Comparison of ENCODE assay signal across 25 cellular contexts in the genomic region with DNA sequence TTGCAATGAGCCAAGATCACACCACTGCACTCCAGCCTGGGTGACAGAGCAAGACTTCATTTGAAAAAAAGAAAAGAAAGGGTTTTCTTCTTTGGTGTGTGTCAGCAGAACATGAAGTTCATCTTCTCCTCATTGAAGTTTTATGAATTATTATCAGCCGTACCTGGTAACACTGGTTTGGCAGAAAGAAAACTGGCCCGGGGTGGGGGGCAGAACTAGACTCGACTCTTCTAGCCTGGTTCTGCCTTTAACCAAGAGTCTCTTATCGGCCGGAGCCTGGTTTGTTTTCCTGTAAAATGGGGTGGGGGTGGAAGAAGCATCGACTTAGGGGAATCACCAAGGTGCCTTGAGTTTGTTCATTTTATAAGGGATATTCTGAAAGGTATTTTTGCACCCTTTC.
"Had no signal": no experiment of that assay in that cellular context is flagged by ENCODE, and none has a peak within 500 bp of the region (broad histone marks: within the 10 kb centered on the region; RNA-seq: fewer than 3 reads in every experiment).

No MANE protein-coding gene starts in this region.

- H3K4me1 ChIP-seq: foreskin keratinocyte, neural progenitor cell, prostate gland, right atrium auricular region, tibial nerve, vagina had no signal

- H3K4me3 ChIP-seq: lung, neural progenitor cell, prostate gland, right atrium auricular region, thoracic aorta, tibial nerve, vagina had no signal

- ATAC-seq: esophagus mucosa; foreskin keratinocyte; naive thymus-derived CD4-positive, alpha-beta T cell; sciatic nerve; stimulated activated effector memory CD8-positive, alpha-beta T cell treated with anti-CD3 and anti-CD28 coated beads, Interleukin-12 subunit alpha, Interleukin-12 subunit beta, amount 100 ng/mL, for 72 hours; stimulated activated naive CD8-positive, alpha-beta T cell treated with anti-CD3 and anti-CD28 coated beads, Interleukin-15, Interleukin-2, amounts not matched to agents 100 U/mL and 50 U/mL, for 24 hours had no signal

- H3K27ac Mint-ChIP-seq: immature natural killer cell; memory B cell; nephron; neural progenitor cell; stimulated activated effector memory CD8-positive, alpha-beta T cell treated with anti-CD3 and anti-CD28 coated beads, Interleukin-12 subunit alpha, Interleukin-12 subunit beta, amount 100 ng/mL, for 72 hours had no signal

- H2AFZ ChIP-seq: neural progenitor cell had no signal

- H3K27me3 Mint-ChIP-seq: central memory CD8-positive, alpha-beta T cell; memory B cell; naive thymus-derived CD4-positive, alpha-beta T cell had no signal

- H3K27ac ChIP-seq: epithelial cell of prostate, foreskin keratinocyte, neural progenitor cell, prostate gland, right atrium auricular region, thoracic aorta, tibial nerve, vagina had no signal

- H3K9me3 Mint-ChIP-seq: central memory CD8-positive, alpha-beta T cell; immature natural killer cell; memory B cell; naive thymus-derived CD4-positive, alpha-beta T cell; nephron; neural progenitor cell; stimulated activated effector memory CD8-positive, alpha-beta T cell treated with anti-CD3 and anti-CD28 coated beads, Interleukin-12 subunit alpha, Interleukin-12 subunit beta, amount 100 ng/mL, for 72 hours had no signal

- H3K9me3 ChIP-seq: prostate gland, right atrium auricular region, thoracic aorta, tibial nerve, vagina had no signal

- H3K36me3 ChIP-seq: neural progenitor cell, prostate gland had no signal

- DNase-seq: cortex of kidney; effector CD4-positive, alpha-beta T cell; foreskin keratinocyte; hypothalamus; immature natural killer cell; midbrain; naive thymus-derived CD4-positive, alpha-beta T cell; stimulated activated CD4-positive, alpha-beta T cell treated with anti-CD3 and anti-CD28 coated beads, Interleukin-2, amount 100 ng/mL, for 24 hours; stimulated activated CD4-positive, alpha-beta T cell treated with anti-CD3 and anti-CD28 coated beads, Interleukin-4, amount 100 ng/mL, for 24 hours; stimulated activated naive CD8-positive, alpha-beta T cell treated with anti-CD3 and anti-CD28 coated beads, Interleukin-15, Interleukin-2, amounts not matched to agents 100 U/mL and 50 U/mL, for 24 hours; substantia nigra had no signal

- H3K4me2 ChIP-seq: neural progenitor cell had no signal

- H3K4me3 Mint-ChIP-seq: central memory CD8-positive, alpha-beta T cell; immature natural killer cell; memory B cell; naive thymus-derived CD4-positive, alpha-beta T cell; nephron; neural progenitor cell; stimulated activated effector memory CD8-positive, alpha-beta T cell treated with anti-CD3 and anti-CD28 coated beads, Interleukin-12 subunit alpha, Interleukin-12 subunit beta, amount 100 ng/mL, for 72 hours had no signal

- H3K27me3 ChIP-seq: foreskin keratinocyte, neural progenitor cell, right atrium auricular region, tibial nerve, vagina had no signal

- H3K4me1 Mint-ChIP-seq: central memory CD8-positive, alpha-beta T cell; immature natural killer cell; memory B cell; nephron; neural progenitor cell; stimulated activated effector memory CD8-positive, alpha-beta T cell treated with anti-CD3 and anti-CD28 coated beads, Interleukin-12 subunit alpha, Interleukin-12 subunit beta, amount 100 ng/mL, for 72 hours had no signal
